In genomic region chr7:30074422-30075030, GRCh38 we compare ENCODE assay signal across 8 cellular contexts. TPM values are rescaled to one million over a fixed set of nuclear protein-coding genes. Genes with fewer than 3 reads are reported as not detected.
DNase-seq lines count a peak whose midpoint lies in the region; ATAC-seq, FAIRE-seq and TF ChIP-seq lines count a peak whose summit lies in the region.

No MANE protein-coding gene starts in this region.

- TF ChIP-seq CTCF in AG10803 (conservative IDR thresholded peaks at IDR 0.05; ENCODE audit: low read length) = peak; percentile 58
- TF ChIP-seq CTCF in pancreas (IDR thresholded peaks at IDR 0.05) = peak in 1 of 4 donors; percentile 22

- no peak overlapping the region for H3K27ac ChIP-seq in pancreas

- FAIRE-seq in GM18507 (lab: Jason Lieb, UNC) = peak; percentile 48
- FAIRE-seq in pancreas (lab: Jason Lieb, UNC) = no peak

- DNase-seq in AG10803 (ENCODE audit: low read depth) (peak; percentile 55), GM18507 (ENCODE audit: extremely low spot score, insufficient read length, low read depth) (no peak), NCI-H510A (lab: John Stamatoyannopoulos, UW) (peak; percentile 23), cerebellar cortex (ENCODE audit: low spot score) (peak; percentile 76), pancreas (no peak), HK-2 (ENCODE audit: unreplicated experiment) (no peak)
- no peak for DNase-seq in activated T-cell treated with anti-CD3 and anti-CD28 coated beads, Interleukin-2, amount 50 U/mL, for 48 hours

- H3K4me3 ChIP-seq in AG10803 (ENCODE audit: low read length) (no peak overlapping the region), pancreas (no peak overlapping the region)

- peaks cover 0 to 5% (median 0%) of the 10 kb centered on the region in 3 donors for H3K4me1 ChIP-seq in pancreas

- H3K9me3 ChIP-seq in pancreas = no peaks in the 10 kb centered on the region

- WGBS in pancreas, 2 donors = 25 to 29% methylated on average over 1 of the region's 1 CpG

- no peaks in the 10 kb centered on the region for H3K27me3 ChIP-seq in pancreas

- H3K36me3 ChIP-seq in pancreas = peaks cover 0 to 7% (median 0%) of the 10 kb centered on the region in 3 donors

- intact Hi-C loops in pancreas (cut with DNase I) = no loop called here

- peak in 3 of 4 donors; percentile 67 to 72 (median 67) for ATAC-seq in pancreas
- ATAC-seq in HG03196 (IDR thresholded peaks at IDR 0.05; ENCODE audit: unreplicated experiment) = no peak

RNA-seq across cellular contexts. Expression of gene PLEKHA8, which starts 46.3 kb away (rescaled TPM):
- total RNA-seq in pancreas = 1 to 10 TPM; 3.3 to 9.7 (median 4.7) TPM
- polyA plus RNA-seq in pancreas = 1 to 10 TPM; 1.7 to 1.9 TPM

RNA-seq across cellular contexts. Expression of gene FKBP14, which starts 48.0 kb away (rescaled TPM):
- 10 to 100 TPM in 3 of 6 donors, 1 to 10 TPM in 3; 3.8 to 12.7 (median 8.4) TPM for total RNA-seq in pancreas
- 1 to 10 TPM; 3.3 to 5.1 TPM for polyA plus RNA-seq in pancreas

Comparison
In these comparisons a context has a peak if more than half of its experiments do, and no peak if none do; other contexts are left out.
1. DNase-seq: peak in AG10803 (single experiment), NCI-H510A (single experiment) and cerebellar cortex (single experiment); none in GM18507 (single experiment), pancreas (0 of 6), HK-2 (single experiment) and activated T-cell treated with anti-CD3 and anti-CD28 coated beads, Interleukin-2, amount 50 U/mL, for 48 hours (0 of 2).